In the genomic region with DNA sequence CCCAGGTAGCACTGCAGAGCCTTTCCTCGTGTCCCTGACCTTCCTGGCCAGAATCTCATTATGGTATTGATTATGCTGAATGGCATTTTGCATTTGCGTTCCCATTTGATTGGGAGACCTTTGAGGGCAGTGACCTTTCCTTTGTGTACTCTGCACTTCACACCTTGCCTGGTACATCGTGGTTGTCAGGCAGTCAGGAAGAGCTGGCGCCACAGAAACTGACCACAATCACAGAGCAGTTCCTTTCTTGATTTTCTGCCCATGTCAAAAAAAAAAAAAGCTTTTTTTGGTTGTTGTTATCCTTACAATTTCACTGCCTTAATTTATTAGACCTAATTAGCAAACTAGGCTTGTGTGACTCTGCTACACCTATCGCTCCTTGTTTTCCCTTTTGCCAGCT, we compare ENCODE assay signal across 3 cellular contexts.
TF ChIP-seq lines count a peak whose summit lies in the region.

No MANE protein-coding gene starts in this region.

TF ChIP-seq in GM12891, 5 proteins besides CTCF, POLR2A, EP300 and RAD21 (continued from another document):
- TF ChIP-seq TAF1 (IDR thresholded peaks at IDR 0.05; ENCODE audit: low read depth, low read length), result no peak
- no peak for TF ChIP-seq POLR2AphosphoS5 (IDR thresholded peaks at IDR 0.05; ENCODE audit: low read depth, low read length)
- no peak for TF ChIP-seq POU2F2 (IDR thresholded peaks at IDR 0.05; ENCODE audit: low read depth, low read length)
- TF ChIP-seq SPI1 (IDR thresholded peaks at IDR 0.05; ENCODE audit: low read depth, low read length), result peak; percentile 26; the same call in 1 of the 2 replicates

TF ChIP-seq in GM23338, 12 proteins besides CTCF, POLR2A, EP300 and RAD21 (continued from another document):
- TF ChIP-seq EZH2 (IDR thresholded peaks at IDR 0.05; ENCODE audit: low read depth, unreplicated experiment) (no peak), EZH2phosphoT487 (IDR thresholded peaks at IDR 0.05; ENCODE audit: unreplicated experiment) (no peak), CREB1 (CRISPR knock-in tag; IDR thresholded peaks at IDR 0.05; ENCODE audit: low read depth) (no peak), POLR2AphosphoS5 (IDR thresholded peaks at IDR 0.05; ENCODE audit: low read depth) (no peak)
- TF ChIP-seq, protein P1, sequence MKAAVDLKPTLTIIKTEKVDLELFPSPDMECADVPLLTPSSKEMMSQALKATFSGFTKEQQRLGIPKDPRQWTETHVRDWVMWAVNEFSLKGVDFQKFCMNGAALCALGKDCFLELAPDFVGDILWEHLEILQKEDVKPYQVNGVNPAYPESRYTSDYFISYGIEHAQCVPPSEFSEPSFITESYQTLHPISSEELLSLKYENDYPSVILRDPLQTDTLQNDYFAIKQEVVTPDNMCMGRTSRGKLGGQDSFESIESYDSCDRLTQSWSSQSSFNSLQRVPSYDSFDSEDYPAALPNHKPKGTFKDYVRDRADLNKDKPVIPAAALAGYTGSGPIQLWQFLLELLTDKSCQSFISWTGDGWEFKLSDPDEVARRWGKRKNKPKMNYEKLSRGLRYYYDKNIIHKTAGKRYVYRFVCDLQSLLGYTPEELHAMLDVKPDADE (IDR thresholded peaks at IDR 0.05), result no peak
- TF ChIP-seq, protein P2, sequence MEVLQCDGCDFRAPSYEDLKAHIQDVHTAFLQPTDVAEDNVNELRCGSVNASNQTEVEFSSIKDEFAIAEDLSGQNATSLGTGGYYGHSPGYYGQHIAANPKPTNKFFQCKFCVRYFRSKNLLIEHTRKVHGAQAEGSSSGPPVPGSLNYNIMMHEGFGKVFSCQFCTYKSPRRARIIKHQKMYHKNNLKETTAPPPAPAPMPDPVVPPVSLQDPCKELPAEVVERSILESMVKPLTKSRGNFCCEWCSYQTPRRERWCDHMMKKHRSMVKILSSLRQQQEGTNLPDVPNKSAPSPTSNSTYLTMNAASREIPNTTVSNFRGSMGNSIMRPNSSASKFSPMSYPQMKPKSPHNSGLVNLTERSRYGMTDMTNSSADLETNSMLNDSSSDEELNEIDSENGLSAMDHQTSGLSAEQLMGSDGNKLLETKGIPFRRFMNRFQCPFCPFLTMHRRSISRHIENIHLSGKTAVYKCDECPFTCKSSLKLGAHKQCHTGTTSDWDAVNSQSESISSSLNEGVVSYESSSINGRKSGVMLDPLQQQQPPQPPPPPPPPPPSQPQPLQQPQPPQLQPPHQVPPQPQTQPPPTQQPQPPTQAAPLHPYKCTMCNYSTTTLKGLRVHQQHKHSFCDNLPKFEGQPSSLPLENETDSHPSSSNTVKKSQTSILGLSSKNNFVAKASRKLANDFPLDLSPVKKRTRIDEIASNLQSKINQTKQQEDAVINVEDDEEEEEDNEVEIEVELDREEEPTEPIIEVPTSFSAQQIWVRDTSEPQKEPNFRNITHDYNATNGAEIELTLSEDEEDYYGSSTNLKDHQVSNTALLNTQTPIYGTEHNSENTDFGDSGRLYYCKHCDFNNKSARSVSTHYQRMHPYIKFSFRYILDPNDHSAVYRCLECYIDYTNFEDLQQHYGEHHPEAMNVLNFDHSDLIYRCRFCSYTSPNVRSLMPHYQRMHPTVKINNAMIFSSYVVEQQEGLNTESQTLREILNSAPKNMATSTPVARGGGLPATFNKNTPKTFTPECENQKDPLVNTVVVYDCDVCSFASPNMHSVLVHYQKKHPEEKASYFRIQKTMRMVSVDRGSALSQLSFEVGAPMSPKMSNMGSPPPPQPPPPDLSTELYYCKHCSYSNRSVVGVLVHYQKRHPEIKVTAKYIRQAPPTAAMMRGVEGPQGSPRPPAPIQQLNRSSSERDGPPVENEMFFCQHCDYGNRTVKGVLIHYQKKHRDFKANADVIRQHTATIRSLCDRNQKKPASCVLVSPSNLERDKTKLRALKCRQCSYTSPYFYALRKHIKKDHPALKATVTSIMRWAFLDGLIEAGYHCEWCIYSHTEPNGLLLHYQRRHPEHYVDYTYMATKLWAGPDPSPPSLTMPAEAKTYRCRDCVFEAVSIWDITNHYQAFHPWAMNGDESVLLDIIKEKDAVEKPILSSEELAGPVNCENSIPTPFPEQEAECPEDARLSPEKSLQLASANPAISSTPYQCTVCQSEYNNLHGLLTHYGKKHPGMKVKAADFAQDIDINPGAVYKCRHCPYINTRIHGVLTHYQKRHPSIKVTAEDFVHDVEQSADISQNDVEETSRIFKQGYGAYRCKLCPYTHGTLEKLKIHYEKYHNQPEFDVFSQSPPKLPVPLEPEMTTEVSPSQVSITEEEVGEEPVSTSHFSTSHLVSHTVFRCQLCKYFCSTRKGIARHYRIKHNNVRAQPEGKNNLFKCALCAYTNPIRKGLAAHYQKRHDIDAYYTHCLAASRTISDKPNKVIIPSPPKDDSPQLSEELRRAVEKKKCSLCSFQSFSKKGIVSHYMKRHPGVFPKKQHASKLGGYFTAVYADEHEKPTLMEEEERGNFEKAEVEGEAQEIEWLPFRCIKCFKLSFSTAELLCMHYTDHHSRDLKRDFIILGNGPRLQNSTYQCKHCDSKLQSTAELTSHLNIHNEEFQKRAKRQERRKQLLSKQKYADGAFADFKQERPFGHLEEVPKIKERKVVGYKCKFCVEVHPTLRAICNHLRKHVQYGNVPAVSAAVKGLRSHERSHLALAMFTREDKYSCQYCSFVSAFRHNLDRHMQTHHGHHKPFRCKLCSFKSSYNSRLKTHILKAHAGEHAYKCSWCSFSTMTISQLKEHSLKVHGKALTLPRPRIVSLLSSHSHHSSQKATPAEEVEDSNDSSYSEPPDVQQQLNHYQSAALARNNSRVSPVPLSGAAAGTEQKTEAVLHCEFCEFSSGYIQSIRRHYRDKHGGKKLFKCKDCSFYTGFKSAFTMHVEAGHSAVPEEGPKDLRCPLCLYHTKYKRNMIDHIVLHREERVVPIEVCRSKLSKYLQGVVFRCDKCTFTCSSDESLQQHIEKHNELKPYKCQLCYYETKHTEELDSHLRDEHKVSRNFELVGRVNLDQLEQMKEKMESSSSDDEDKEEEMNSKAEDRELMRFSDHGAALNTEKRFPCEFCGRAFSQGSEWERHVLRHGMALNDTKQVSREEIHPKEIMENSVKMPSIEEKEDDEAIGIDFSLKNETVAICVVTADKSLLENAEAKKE (CRISPR knock-in tag; IDR thresholded peaks at IDR 0.05), result no peak
- TF ChIP-seq, protein P3, sequence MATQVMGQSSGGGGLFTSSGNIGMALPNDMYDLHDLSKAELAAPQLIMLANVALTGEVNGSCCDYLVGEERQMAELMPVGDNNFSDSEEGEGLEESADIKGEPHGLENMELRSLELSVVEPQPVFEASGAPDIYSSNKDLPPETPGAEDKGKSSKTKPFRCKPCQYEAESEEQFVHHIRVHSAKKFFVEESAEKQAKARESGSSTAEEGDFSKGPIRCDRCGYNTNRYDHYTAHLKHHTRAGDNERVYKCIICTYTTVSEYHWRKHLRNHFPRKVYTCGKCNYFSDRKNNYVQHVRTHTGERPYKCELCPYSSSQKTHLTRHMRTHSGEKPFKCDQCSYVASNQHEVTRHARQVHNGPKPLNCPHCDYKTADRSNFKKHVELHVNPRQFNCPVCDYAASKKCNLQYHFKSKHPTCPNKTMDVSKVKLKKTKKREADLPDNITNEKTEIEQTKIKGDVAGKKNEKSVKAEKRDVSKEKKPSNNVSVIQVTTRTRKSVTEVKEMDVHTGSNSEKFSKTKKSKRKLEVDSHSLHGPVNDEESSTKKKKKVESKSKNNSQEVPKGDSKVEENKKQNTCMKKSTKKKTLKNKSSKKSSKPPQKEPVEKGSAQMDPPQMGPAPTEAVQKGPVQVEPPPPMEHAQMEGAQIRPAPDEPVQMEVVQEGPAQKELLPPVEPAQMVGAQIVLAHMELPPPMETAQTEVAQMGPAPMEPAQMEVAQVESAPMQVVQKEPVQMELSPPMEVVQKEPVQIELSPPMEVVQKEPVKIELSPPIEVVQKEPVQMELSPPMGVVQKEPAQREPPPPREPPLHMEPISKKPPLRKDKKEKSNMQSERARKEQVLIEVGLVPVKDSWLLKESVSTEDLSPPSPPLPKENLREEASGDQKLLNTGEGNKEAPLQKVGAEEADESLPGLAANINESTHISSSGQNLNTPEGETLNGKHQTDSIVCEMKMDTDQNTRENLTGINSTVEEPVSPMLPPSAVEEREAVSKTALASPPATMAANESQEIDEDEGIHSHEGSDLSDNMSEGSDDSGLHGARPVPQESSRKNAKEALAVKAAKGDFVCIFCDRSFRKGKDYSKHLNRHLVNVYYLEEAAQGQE (IDR thresholded peaks at IDR 0.05; ENCODE audit: unreplicated experiment), result no peak

TF ChIP-seq in K562, 482 proteins besides CTCF, POLR2A, EP300 and RAD21 (continued from another document):
- TF ChIP-seq, protein P4, sequence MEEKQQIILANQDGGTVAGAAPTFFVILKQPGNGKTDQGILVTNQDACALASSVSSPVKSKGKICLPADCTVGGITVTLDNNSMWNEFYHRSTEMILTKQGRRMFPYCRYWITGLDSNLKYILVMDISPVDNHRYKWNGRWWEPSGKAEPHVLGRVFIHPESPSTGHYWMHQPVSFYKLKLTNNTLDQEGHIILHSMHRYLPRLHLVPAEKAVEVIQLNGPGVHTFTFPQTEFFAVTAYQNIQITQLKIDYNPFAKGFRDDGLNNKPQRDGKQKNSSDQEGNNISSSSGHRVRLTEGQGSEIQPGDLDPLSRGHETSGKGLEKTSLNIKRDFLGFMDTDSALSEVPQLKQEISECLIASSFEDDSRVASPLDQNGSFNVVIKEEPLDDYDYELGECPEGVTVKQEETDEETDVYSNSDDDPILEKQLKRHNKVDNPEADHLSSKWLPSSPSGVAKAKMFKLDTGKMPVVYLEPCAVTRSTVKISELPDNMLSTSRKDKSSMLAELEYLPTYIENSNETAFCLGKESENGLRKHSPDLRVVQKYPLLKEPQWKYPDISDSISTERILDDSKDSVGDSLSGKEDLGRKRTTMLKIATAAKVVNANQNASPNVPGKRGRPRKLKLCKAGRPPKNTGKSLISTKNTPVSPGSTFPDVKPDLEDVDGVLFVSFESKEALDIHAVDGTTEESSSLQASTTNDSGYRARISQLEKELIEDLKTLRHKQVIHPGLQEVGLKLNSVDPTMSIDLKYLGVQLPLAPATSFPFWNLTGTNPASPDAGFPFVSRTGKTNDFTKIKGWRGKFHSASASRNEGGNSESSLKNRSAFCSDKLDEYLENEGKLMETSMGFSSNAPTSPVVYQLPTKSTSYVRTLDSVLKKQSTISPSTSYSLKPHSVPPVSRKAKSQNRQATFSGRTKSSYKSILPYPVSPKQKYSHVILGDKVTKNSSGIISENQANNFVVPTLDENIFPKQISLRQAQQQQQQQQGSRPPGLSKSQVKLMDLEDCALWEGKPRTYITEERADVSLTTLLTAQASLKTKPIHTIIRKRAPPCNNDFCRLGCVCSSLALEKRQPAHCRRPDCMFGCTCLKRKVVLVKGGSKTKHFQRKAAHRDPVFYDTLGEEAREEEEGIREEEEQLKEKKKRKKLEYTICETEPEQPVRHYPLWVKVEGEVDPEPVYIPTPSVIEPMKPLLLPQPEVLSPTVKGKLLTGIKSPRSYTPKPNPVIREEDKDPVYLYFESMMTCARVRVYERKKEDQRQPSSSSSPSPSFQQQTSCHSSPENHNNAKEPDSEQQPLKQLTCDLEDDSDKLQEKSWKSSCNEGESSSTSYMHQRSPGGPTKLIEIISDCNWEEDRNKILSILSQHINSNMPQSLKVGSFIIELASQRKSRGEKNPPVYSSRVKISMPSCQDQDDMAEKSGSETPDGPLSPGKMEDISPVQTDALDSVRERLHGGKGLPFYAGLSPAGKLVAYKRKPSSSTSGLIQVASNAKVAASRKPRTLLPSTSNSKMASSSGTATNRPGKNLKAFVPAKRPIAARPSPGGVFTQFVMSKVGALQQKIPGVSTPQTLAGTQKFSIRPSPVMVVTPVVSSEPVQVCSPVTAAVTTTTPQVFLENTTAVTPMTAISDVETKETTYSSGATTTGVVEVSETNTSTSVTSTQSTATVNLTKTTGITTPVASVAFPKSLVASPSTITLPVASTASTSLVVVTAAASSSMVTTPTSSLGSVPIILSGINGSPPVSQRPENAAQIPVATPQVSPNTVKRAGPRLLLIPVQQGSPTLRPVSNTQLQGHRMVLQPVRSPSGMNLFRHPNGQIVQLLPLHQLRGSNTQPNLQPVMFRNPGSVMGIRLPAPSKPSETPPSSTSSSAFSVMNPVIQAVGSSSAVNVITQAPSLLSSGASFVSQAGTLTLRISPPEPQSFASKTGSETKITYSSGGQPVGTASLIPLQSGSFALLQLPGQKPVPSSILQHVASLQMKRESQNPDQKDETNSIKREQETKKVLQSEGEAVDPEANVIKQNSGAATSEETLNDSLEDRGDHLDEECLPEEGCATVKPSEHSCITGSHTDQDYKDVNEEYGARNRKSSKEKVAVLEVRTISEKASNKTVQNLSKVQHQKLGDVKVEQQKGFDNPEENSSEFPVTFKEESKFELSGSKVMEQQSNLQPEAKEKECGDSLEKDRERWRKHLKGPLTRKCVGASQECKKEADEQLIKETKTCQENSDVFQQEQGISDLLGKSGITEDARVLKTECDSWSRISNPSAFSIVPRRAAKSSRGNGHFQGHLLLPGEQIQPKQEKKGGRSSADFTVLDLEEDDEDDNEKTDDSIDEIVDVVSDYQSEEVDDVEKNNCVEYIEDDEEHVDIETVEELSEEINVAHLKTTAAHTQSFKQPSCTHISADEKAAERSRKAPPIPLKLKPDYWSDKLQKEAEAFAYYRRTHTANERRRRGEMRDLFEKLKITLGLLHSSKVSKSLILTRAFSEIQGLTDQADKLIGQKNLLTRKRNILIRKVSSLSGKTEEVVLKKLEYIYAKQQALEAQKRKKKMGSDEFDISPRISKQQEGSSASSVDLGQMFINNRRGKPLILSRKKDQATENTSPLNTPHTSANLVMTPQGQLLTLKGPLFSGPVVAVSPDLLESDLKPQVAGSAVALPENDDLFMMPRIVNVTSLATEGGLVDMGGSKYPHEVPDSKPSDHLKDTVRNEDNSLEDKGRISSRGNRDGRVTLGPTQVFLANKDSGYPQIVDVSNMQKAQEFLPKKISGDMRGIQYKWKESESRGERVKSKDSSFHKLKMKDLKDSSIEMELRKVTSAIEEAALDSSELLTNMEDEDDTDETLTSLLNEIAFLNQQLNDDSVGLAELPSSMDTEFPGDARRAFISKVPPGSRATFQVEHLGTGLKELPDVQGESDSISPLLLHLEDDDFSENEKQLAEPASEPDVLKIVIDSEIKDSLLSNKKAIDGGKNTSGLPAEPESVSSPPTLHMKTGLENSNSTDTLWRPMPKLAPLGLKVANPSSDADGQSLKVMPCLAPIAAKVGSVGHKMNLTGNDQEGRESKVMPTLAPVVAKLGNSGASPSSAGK (IDR thresholded peaks at IDR 0.05), result peak; percentile 20; the same call in 1 of the 2 replicates
